8 cellular contexts compared by ENCODE assay signal in genomic region chr10:95864906-95865813, GRCh38. TPM values are rescaled to one million over a fixed set of nuclear protein-coding genes. Genes with fewer than 3 reads are reported as not detected.
A peak's percentile ranks its signal among the peaks of the same experiment; 100 is the strongest.
DNase-seq lines count a peak whose midpoint lies in the region; ATAC-seq and TF ChIP-seq lines count a peak whose summit lies in the region.

No MANE protein-coding gene starts in this region.

- intact Hi-C loops in left lung (cut with DNase I): no loop called here

- peak; percentile 72 to 85 for ATAC-seq in activated CD4-positive, CD25-positive, alpha-beta regulatory T cell treated with anti-CD3 and anti-CD28 coated beads, Interleukin-2, amount 50 U/mL, for 24 hours
- ATAC-seq in GM21528 (IDR thresholded peaks at IDR 0.05; ENCODE audit: low FRiP score, unreplicated experiment) (peak; percentile 83), left lung (peak; percentile 90)

- H3K27me3 ChIP-seq in left lung: no peaks in the 10 kb centered on the region
- H3K27me3 ChIP-seq in stomach smooth muscle (ENCODE audit: control insufficient read depth in 1 of 2, insufficient read depth in 2 of 2, low read length in 2 of 2): no peaks in the 10 kb centered on the region

- TF ChIP-seq CTCF in choroid plexus epithelial cell (conservative IDR thresholded peaks at IDR 0.05; ENCODE audit: low read depth, low read length): peak; percentile 97
- peak in 1 of 2 donors; percentile 36 for TF ChIP-seq CTCF in left lung (IDR thresholded peaks at IDR 0.05)

- no peak overlapping the region for H3K9ac ChIP-seq in stomach smooth muscle (ENCODE audit: low read length in 2 of 2)

- H3K27ac ChIP-seq in left lung (peak overlapping the region in 1 of 2 donors; percentile 25), stomach smooth muscle (ENCODE audit: low read length) (peak overlapping the region; percentile 37)

- H3K9me3 ChIP-seq in left lung (no peaks in the 10 kb centered on the region), stomach smooth muscle (ENCODE audit: control insufficient read depth in 2 of 2, low read length in 2 of 2) (no peaks in the 10 kb centered on the region)

- no peak overlapping the region for H3K4me3 ChIP-seq in choroid plexus epithelial cell (ENCODE audit: low read depth, low read length)
- H3K4me3 ChIP-seq in left lung: no peak overlapping the region
- no peak overlapping the region for H3K4me3 ChIP-seq in stomach smooth muscle (ENCODE audit: low read length in 2 of 2)

- H3K4me1 ChIP-seq in left lung (peaks cover 0 to 3% of the 10 kb centered on the region in 2 donors), stomach smooth muscle (ENCODE audit: control insufficient read depth, insufficient read depth, low read length) (peaks cover 14% of the 10 kb centered on the region)

- no peak for DNase-seq in activated CD4-positive, CD25-positive, alpha-beta regulatory T cell (lab: John Stamatoyannopoulos, UW)
- DNase-seq in HPDE6-E6E7 (ENCODE audit: extremely low spot score) (peak; percentile 40), SKM-1 treated with dmso at 0.1 percent for 144 hours (lab: John Stamatoyannopoulos, UW; ENCODE audit: unreplicated experiment) (peak; percentile 64), choroid plexus epithelial cell (ENCODE audit: low read depth) (peak; percentile 95), left lung (no peak)

- H3K36me3 ChIP-seq in left lung: peaks cover 0 to 77% of the 10 kb centered on the region in 2 donors
- H3K36me3 ChIP-seq in stomach smooth muscle (ENCODE audit: control insufficient read depth in 2 of 2, insufficient read depth in 2 of 2, low read length in 2 of 2): peaks cover 11 to 22% of the 10 kb centered on the region in 2 donors

RNA-seq across cellular contexts. Expression of gene CC2D2B, which starts 42.6 kb away (rescaled TPM):
- total RNA-seq in left lung: 1 to 10 TPM in 1 of 2 donors, under 1 TPM in 1; 0.79 to 3.3 TPM

Comparison
In these comparisons a context has a peak if more than half of its experiments do, and no peak if none do; other contexts are left out.
1. DNase-seq: peak in HPDE6-E6E7 (single experiment), SKM-1 treated with dmso at 0.1 percent for 144 hours (single experiment) and choroid plexus epithelial cell (single experiment); none in activated CD4-positive, CD25-positive, alpha-beta regulatory T cell (0 of 4) and left lung (0 of 2).
2. Peak in every context shown above with its lines, with median percentiles within 50 percentile points of each other: ATAC-seq.